In genomic region chr7:129224251-129225205, GRCh38 we compare ENCODE assay signal across 8 cellular contexts. TPM values are rescaled to one million over a fixed set of nuclear protein-coding genes. Genes with fewer than 3 reads are reported as not detected.
DNase-seq lines count a peak whose midpoint lies in the region; ATAC-seq lines count a peak whose summit lies in the region.

Gene AHCYL2, plus strand, starts transcription at chr7:129225030.

- peak; percentile 88 to 91 for ATAC-seq in naive B cell (ENCODE audit: low read depth in 2 of 2)
- peak; percentile 96 for ATAC-seq in stimulated activated effector memory CD8-positive, alpha-beta T cell treated with anti-CD3 and anti-CD28 coated beads, Interleukin-12 subunit alpha, Interleukin-12 subunit beta, amount 100 ng/mL, for 72 hours

- peaks cover 31% of the 10 kb centered on the region for H3K4me1 Mint-ChIP-seq in activated T-helper 1 cell treated with anti-CD3 and anti-CD28 coated beads, Interleukin-12 subunit alpha, Interleukin-12 subunit beta, Interleukin-2, Interleukin-4 antibody, amounts not matched to agents 30 ng/mL and 10 ng/mL and 1 ng/mL, durations not matched to agents 14 hours and 24 hours and 36 hours (ENCODE audit: low read depth)
- peaks cover 30 to 43% (median 37%) of the 10 kb centered on the region in 3 donors for H3K4me1 Mint-ChIP-seq in naive B cell
- peaks cover 26% of the 10 kb centered on the region for H3K4me1 Mint-ChIP-seq in stimulated activated effector memory CD8-positive, alpha-beta T cell treated with anti-CD3 and anti-CD28 coated beads, Interleukin-12 subunit alpha, Interleukin-12 subunit beta, amount 100 ng/mL, for 72 hours

- peak within 1 kb of the TSS; percentile 90 for H3K4me3 Mint-ChIP-seq in activated T-helper 1 cell treated with anti-CD3 and anti-CD28 coated beads, Interleukin-12 subunit alpha, Interleukin-12 subunit beta, Interleukin-2, Interleukin-4 antibody, amounts not matched to agents 30 ng/mL and 10 ng/mL and 1 ng/mL, durations not matched to agents 14 hours and 24 hours and 36 hours
- peak within 1 kb of the TSS; percentile 83 to 99 (median 96) for H3K4me3 Mint-ChIP-seq in naive B cell
- peak within 1 kb of the TSS; percentile 78 for H3K4me3 Mint-ChIP-seq in stimulated activated effector memory CD8-positive, alpha-beta T cell treated with anti-CD3 and anti-CD28 coated beads, Interleukin-12 subunit alpha, Interleukin-12 subunit beta, amount 100 ng/mL, for 72 hours

- intact Hi-C loops in activated T-helper 1 cell treated with anti-CD3 and anti-CD28 coated beads, Interleukin-12 subunit alpha, Interleukin-12 subunit beta, Interleukin-2, Interleukin-4 antibody, amounts not matched to agents 30 ng/mL and 10 ng/mL and 1 ng/mL, durations not matched to agents 14 hours and 24 hours and 36 hours (cut with micrococcal nuclease), result loop anchor here (1.0 to 5.0 kb wide), 18 partner anchors 47 to 1444 kb away; partner anchors contain the start of genes ATP6V1F, CALU, COPG2 and NRF1

- peak within 1 kb of the TSS; percentile 87 for H3K27ac Mint-ChIP-seq in activated T-helper 1 cell treated with anti-CD3 and anti-CD28 coated beads, Interleukin-12 subunit alpha, Interleukin-12 subunit beta, Interleukin-2, Interleukin-4 antibody, amounts not matched to agents 30 ng/mL and 10 ng/mL and 1 ng/mL, durations not matched to agents 14 hours and 24 hours and 36 hours
- peak within 1 kb of the TSS; percentile 91 to 99 (median 97) for H3K27ac Mint-ChIP-seq in naive B cell
- peak within 1 kb of the TSS; percentile 92 for H3K27ac Mint-ChIP-seq in stimulated activated effector memory CD8-positive, alpha-beta T cell treated with anti-CD3 and anti-CD28 coated beads, Interleukin-12 subunit alpha, Interleukin-12 subunit beta, amount 100 ng/mL, for 72 hours

- DNase-seq in EH (ENCODE audit: low read depth) (peak; percentile 98), GOT3 (lab: John Stamatoyannopoulos, UW) (peak; percentile 94), LHCN-M2 (ENCODE audit: low read depth) (peak; percentile 99), RPMI7951 (ENCODE audit: low read depth) (peak; percentile 96), fibroblast of gingiva (ENCODE audit: low read depth) (peak; percentile 98), naive B cell (peak; percentile 94)
- peak; percentile 92 for DNase-seq in activated T-helper 1 cell treated with anti-CD3 and anti-CD28 coated beads, Interleukin-12 subunit alpha, Interleukin-12 subunit beta, Interleukin-2, Interleukin-4 antibody, amounts not matched to agents 30 ng/mL and 10 ng/mL and 1 ng/mL, durations not matched to agents 14 hours and 24 hours and 36 hours (ENCODE audit: low spot score)
- DNase-seq in stimulated activated effector memory CD8-positive, alpha-beta T cell treated with anti-CD3 and anti-CD28 coated beads, Interleukin-12 subunit alpha, Interleukin-12 subunit beta, amount 100 ng/mL, for 72 hours (ENCODE audit: low spot score in 2 of 2), result peak; percentile 85 to 97

- peaks cover 6% of the 10 kb centered on the region for H3K27me3 Mint-ChIP-seq in activated T-helper 1 cell treated with anti-CD3 and anti-CD28 coated beads, Interleukin-12 subunit alpha, Interleukin-12 subunit beta, Interleukin-2, Interleukin-4 antibody, amounts not matched to agents 30 ng/mL and 10 ng/mL and 1 ng/mL, durations not matched to agents 14 hours and 24 hours and 36 hours (ENCODE audit: insufficient read depth)
- no peaks in the 10 kb centered on the region for H3K27me3 Mint-ChIP-seq in naive B cell

- no peaks in the 10 kb centered on the region for H3K36me3 Mint-ChIP-seq in activated T-helper 1 cell treated with anti-CD3 and anti-CD28 coated beads, Interleukin-12 subunit alpha, Interleukin-12 subunit beta, Interleukin-2, Interleukin-4 antibody, amounts not matched to agents 30 ng/mL and 10 ng/mL and 1 ng/mL, durations not matched to agents 14 hours and 24 hours and 36 hours (ENCODE audit: low read depth)
- no peaks in the 10 kb centered on the region for H3K36me3 Mint-ChIP-seq in naive B cell
- H3K36me3 Mint-ChIP-seq in stimulated activated effector memory CD8-positive, alpha-beta T cell treated with anti-CD3 and anti-CD28 coated beads, Interleukin-12 subunit alpha, Interleukin-12 subunit beta, amount 100 ng/mL, for 72 hours, result peaks cover 7% of the 10 kb centered on the region

- no peaks in the 10 kb centered on the region for H3K9me3 Mint-ChIP-seq in activated T-helper 1 cell treated with anti-CD3 and anti-CD28 coated beads, Interleukin-12 subunit alpha, Interleukin-12 subunit beta, Interleukin-2, Interleukin-4 antibody, amounts not matched to agents 30 ng/mL and 10 ng/mL and 1 ng/mL, durations not matched to agents 14 hours and 24 hours and 36 hours
- H3K9me3 Mint-ChIP-seq in naive B cell, result no peaks in the 10 kb centered on the region
- no peaks in the 10 kb centered on the region for H3K9me3 Mint-ChIP-seq in stimulated activated effector memory CD8-positive, alpha-beta T cell treated with anti-CD3 and anti-CD28 coated beads, Interleukin-12 subunit alpha, Interleukin-12 subunit beta, amount 100 ng/mL, for 72 hours

RNA-seq across cellular contexts. Expression of gene AHCYL2, which starts in this region (rescaled TPM):
- total RNA-seq in LHCN-M2 (2014; rRNA removed), result 11.9 and 12.1 TPM in 2 replicates
- 5.9 TPM for polyA plus RNA-seq in LHCN-M2 (2012)
- 9.8 and 10.0 TPM in 2 replicates for total RNA-seq in RPMI7951 (2014; rRNA removed; shearing (Covaris generic))
- 14.1 and 15.5 TPM in 2 replicates for total RNA-seq in activated T-helper 1 cell treated with anti-CD3 and anti-CD28 coated beads, Interleukin-12 subunit alpha, Interleukin-12 subunit beta, Interleukin-2, Interleukin-4 antibody, amounts not matched to agents 30 ng/mL and 10 ng/mL and 1 ng/mL, durations not matched to agents 14 hours and 24 hours and 36 hours
- polyA plus RNA-seq in naive B cell (ENCODE audit: low read depth in 6 of 6), result 1 to 10 TPM; 3.6 to 9.9 (median 5.3) TPM

Comparison
In these comparisons a context has a peak if more than half of its experiments do, and no peak if none do; other contexts are left out.
1. Peak in every context shown above with its lines: DNase-seq and ATAC-seq.